In the genomic region with DNA sequence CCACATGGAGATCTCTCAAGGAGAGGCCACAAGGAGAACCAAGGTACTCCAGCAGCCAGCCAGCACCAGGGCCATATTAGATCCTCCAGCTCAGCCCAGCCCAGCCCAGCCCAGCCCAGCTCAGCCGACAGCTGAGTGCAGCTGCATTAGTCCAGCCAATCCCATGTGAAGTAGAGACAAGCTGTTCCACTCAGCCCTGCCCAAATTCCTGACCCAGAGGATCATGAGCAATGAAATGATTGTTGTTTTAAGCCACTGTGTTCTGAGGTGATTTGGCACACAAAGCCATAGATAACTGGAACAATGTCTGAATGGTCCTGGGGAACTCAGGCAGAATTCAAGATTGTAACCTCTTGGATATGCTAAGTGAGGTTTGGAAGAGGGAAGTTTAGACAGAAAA, we compare ENCODE assay signal across 3 cellular contexts.
TF ChIP-seq lines count a peak whose summit lies in the region.

No MANE protein-coding gene starts in this region.

TF ChIP-seq in SK-N-SH, 30 proteins besides CTCF, POLR2A, EP300 and RAD21:
- TF ChIP-seq USF2 (IDR thresholded peaks at IDR 0.05; ENCODE audit: borderline replicate concordance, low read depth, low read length) (no peak), FOXM1 (IDR thresholded peaks at IDR 0.05; ENCODE audit: low read depth) (no peak), RCOR1 (IDR thresholded peaks at IDR 0.05; ENCODE audit: low read length) (no peak), TCF12 (IDR thresholded peaks at IDR 0.05) (no peak), TEAD4 (IDR thresholded peaks at IDR 0.05; ENCODE audit: borderline replicate concordance, insufficient read depth) (no peak), FOSL2 (IDR thresholded peaks at IDR 0.05; ENCODE audit: borderline replicate concordance, low read depth) (no peak), YY1 (IDR thresholded peaks at IDR 0.05; ENCODE audit: low read depth) (no peak), ZBTB33 (IDR thresholded peaks at IDR 0.05; ENCODE audit: borderline replicate concordance, low read depth) (no peak), MEF2A (IDR thresholded peaks at IDR 0.05; ENCODE audit: borderline replicate concordance, low read depth) (no peak), GATA2 (CRISPR knock-in tag; IDR thresholded peaks at IDR 0.05) (no peak), PBX3 (IDR thresholded peaks at IDR 0.05) (no peak), FOXJ3 (CRISPR knock-in tag; IDR thresholded peaks at IDR 0.05) (no peak), NRF1 (IDR thresholded peaks at IDR 0.05; ENCODE audit: low read depth, low read length) (no peak), JUND (IDR thresholded peaks at IDR 0.05) (no peak), MXI1 (IDR thresholded peaks at IDR 0.05; ENCODE audit: low read depth, low read length) (no peak), SIN3A (IDR thresholded peaks at IDR 0.05; ENCODE audit: borderline replicate concordance, low read depth, low read length) (no peak)
- TF ChIP-seq, protein P1, sequence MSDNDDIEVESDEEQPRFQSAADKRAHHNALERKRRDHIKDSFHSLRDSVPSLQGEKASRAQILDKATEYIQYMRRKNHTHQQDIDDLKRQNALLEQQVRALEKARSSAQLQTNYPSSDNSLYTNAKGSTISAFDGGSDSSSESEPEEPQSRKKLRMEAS (IDR thresholded peaks at IDR 0.05; ENCODE audit: low read depth), result no peak

TF ChIP-seq in SK-N-SH treated with all-trans-retinoic acid at 6 μM for 48 hours, 23 proteins besides CTCF, POLR2A, EP300 and RAD21:
- TF ChIP-seq ZFP3 (CRISPR knock-in tag; IDR thresholded peaks at IDR 0.05) (no peak), ZNF565 (CRISPR knock-in tag; conservative IDR thresholded peaks at IDR 0.05; ENCODE audit: low read depth) (no peak), ESRRG (CRISPR knock-in tag; IDR thresholded peaks at IDR 0.05) (no peak)

TF ChIP-seq in endothelial cell of umbilical vein, 7 proteins besides CTCF, POLR2A, EP300 and RAD21:
- TF ChIP-seq EZH2 (IDR thresholded peaks at IDR 0.05; ENCODE audit: borderline replicate concordance, low read depth, low read length, severe bottlenecking) (no peak), MYC (IDR thresholded peaks at IDR 0.05; ENCODE audit: low read depth, low read length) (no peak), FOS (IDR thresholded peaks at IDR 0.05; ENCODE audit: borderline replicate concordance, insufficient read depth, low read length) (no peak), JUN (IDR thresholded peaks at IDR 0.05; ENCODE audit: borderline replicate concordance, insufficient read depth, insufficient read length, low read depth) (no peak), GATA2 (IDR thresholded peaks at IDR 0.05; ENCODE audit: insufficient read depth, insufficient read length, low read depth, low read length) (peak; percentile 51), POLR2AphosphoS5 (IDR thresholded peaks at IDR 0.05; ENCODE audit: insufficient read depth, low read depth, low read length) (peak; percentile 21)
- TF ChIP-seq, protein P1 (IDR thresholded peaks at IDR 0.05; ENCODE audit: insufficient read depth, insufficient read length), result no peak
TF ChIP-seq in endothelial cell of umbilical vein: peak in this region for 2.
